Comparison of ENCODE assay signal across 8 cellular contexts in the genomic region with DNA sequence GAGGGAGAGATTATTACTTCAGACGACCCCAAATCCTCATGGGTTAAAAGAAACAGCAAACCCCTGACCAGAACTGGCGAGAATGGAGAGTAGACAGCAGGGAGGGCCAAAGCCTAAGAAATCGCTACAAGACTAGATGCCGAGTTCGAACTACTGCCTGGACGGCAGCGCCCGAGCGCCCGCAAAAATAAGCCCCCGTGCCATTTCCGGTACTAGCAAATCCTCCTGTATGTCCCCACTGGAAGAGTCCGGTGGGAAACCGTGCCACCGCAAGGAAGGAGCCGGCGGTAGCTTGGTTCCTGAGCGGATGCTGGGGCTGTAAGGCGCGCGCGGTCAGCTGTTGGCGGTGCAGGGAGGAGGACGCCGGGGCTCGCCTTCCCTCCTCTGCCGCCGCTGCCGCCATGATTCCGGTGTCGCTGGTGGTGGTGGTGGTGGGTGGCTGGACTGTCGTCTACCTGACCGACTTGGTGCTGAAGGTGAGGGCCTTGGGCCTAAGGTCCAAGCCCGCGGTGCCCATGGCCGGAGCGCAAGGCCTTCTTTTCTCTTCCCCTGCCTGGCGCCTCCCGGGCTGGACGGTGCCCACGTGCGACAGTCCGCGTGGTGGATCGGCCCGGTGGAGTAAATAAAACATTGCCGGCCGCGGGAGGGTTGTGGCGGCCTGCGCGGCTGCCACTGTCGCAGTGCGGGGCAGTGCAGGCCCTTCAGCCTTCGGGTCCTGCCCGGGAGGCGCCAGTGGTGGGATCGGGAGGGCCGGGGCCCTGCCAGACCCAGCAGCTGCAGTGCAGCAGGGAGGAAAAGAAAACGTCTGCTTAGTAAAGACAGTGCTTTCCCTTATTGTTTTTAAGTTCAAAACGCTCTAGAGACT. TPM values are rescaled to one million over a fixed set of nuclear protein-coding genes. Genes with fewer than 3 reads are reported as not detected.
DNase-seq lines count a peak whose midpoint lies in the region; ATAC-seq and TF ChIP-seq lines count a peak whose summit lies in the region.

Gene MBTPS2 (plus strand): TSS at position 284 of the 865 bp plus-strand sequence. CDS start 118 bp downstream, at position 402.

- CTCF ChIA-PET in PC-3 (lab: Charles Lee): interaction anchor here (0.7 kb wide), 1 partner anchor 136 kb away, joined by 4 read pairs; no protein-coding TSS in a partner anchor

- intact Hi-C loops in PC-3 (cut with micrococcal nuclease): loop anchor here (1.0 to 10.0 kb wide), 2 partner anchors 135 to 1305 kb away; no protein-coding TSS in a partner anchor

- DNase-seq in DMS53 (lab: John Stamatoyannopoulos, UW) (peak; percentile 94), PC-3 (peak; percentile 85)
- peak; percentile 84 for DNase-seq in Jurkat, Clone E6-1 (ENCODE audit: low read depth, low spot score)
- peak; percentile 82 for DNase-seq in activated T-cell treated with anti-CD3 and anti-CD28 coated beads, Interleukin-2, amount 50 U/mL, for 1 hour
- peak; percentile 57 to 59 for DNase-seq in stimulated activated CD8-positive, alpha-beta memory T cell treated with anti-CD3 and anti-CD28 coated beads, Interleukin-7, amount 100 ng/mL, for 1 hour (ENCODE audit: low read depth in 2 of 2)

- H3K9ac ChIP-seq in PC-3 (ENCODE audit: low read length): peak within 1 kb of the TSS; percentile 99
- H3K9ac ChIP-seq in muscle layer of colon (ENCODE audit: low read length): peak within 1 kb of the TSS; percentile 40

- H4K20me1 ChIP-seq in PC-3 (ENCODE audit: low read length): no peaks in the 10 kb centered on the region

- POLR2A ChIA-PET in PC-3 (lab: Charles Lee; ENCODE audit: unreplicated experiment): interaction anchor here (0.7 kb wide), 1 partner anchor 677 kb away, joined by 3 read pairs; no protein-coding TSS in a partner anchor

- BruUV-seq in PC-3 (replicated peaks; lab: Mats Ljungman, UMichigan): no TSS peak

- ATAC-seq in GM21619 (IDR thresholded peaks at IDR 0.05; ENCODE audit: unreplicated experiment) (peak; percentile 87), PC-3 (peak; percentile 82), esophagus mucosa (peak; percentile 98)

- H3K27ac ChIP-seq in PC-3 (ENCODE audit: low read length) (peak within 1 kb of the TSS; percentile 46; the same call in 1 of the 2 replicates), muscle layer of colon (ENCODE audit: low read depth, low read length) (peak within 1 kb of the TSS; percentile 74)

- H3K9me3 ChIP-seq in PC-3 (ENCODE audit: low read length): no peaks in the 10 kb centered on the region
- no peaks in the 10 kb centered on the region for H3K9me3 ChIP-seq in muscle layer of colon (ENCODE audit: low read length)

- peak within 1 kb of the TSS; percentile 99 for H2AFZ ChIP-seq in PC-3 (ENCODE audit: low read length)

- H3K36me3 ChIP-seq in PC-3 (ENCODE audit: low read depth, low read length): no peaks in the 10 kb centered on the region
- no peaks in the 10 kb centered on the region for H3K36me3 ChIP-seq in muscle layer of colon (ENCODE audit: insufficient read depth, low read length)

- H3K79me2 ChIP-seq in PC-3 (ENCODE audit: low read length): peaks cover 19% of the 10 kb centered on the region

- H3K27me3 ChIP-seq in PC-3 (ENCODE audit: low read length) (no peaks in the 10 kb centered on the region), muscle layer of colon (ENCODE audit: control insufficient read depth in 1 of 2, insufficient read depth in 2 of 2, low read length in 2 of 2) (no peaks in the 10 kb centered on the region)

- H3K4me3 ChIP-seq in Jurkat, Clone E6-1 (ENCODE audit: low read length): peak within 1 kb of the TSS; percentile 73
- H3K4me3 ChIP-seq in PC-3 (ENCODE audit: low read length): peak within 1 kb of the TSS; percentile 82
- H3K4me3 ChIP-seq in muscle layer of colon (ENCODE audit: low read depth in 1 of 2, low read length in 2 of 2): peak within 1 kb of the TSS; percentile 33 to 56

- H3K4me1 ChIP-seq in PC-3 (ENCODE audit: insufficient read depth, low read length): peaks cover 12% of the 10 kb centered on the region; the same call in 1 of the 2 replicates
- no peaks in the 10 kb centered on the region for H3K4me1 ChIP-seq in muscle layer of colon (ENCODE audit: insufficient read depth, low read length)

- no peaks in the 10 kb centered on the region for H3F3A ChIP-seq in PC-3 (ENCODE audit: low read length, unreplicated experiment)

- peak within 1 kb of the TSS; percentile 94 for H3K4me2 ChIP-seq in PC-3 (ENCODE audit: low read length)

- H3K9me2 ChIP-seq in PC-3 (replicated peaks; ENCODE audit: low read length): no peaks in the 10 kb centered on the region

- TF ChIP-seq CTCF in PC-3 (conservative IDR thresholded peaks at IDR 0.05; ENCODE audit: low read depth, low read length): peak; percentile 24; the same call in 1 of the 2 replicates

RNA-seq across cellular contexts. Expression of gene MBTPS2, which starts in this region (rescaled TPM):
- 4.7 TPM for polyA plus RNA-seq in Jurkat, Clone E6-1 (2012; ENCODE audit: insufficient read depth, insufficient read length)
- total RNA-seq in PC-3 (2014; rRNA removed) (5.8 and 9.7 TPM in 2 replicates), esophagus mucosa (7.9 TPM)

Comparison
In these comparisons a context has a peak if more than half of its experiments do, and no peak if none do; other contexts are left out.
1. Peak in every context shown above with its lines: DNase-seq, ATAC-seq, H3K4me3 ChIP-seq and H3K27ac ChIP-seq.